ENCODE assay signal across 8 cellular contexts in the genomic region with DNA sequence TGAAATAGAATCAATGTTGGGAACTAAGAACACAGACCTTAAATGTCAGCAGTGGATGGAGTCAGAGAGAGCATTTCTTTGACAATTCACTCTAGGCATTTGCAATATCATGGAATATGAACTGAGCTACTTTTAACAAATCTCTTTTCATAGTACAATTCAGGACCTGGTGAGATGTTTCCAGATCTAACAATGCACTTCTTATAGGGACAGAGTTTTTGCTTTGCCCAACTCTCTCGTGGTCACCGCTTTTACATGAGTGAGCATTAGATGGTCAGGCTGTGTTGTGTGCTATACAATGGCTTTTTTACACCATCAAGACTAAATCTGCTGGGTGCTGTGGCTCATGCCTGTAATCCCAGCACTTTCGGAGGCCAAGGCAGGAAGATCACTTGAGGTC.
"Had no signal": no experiment of that assay in that cellular context is flagged by ENCODE, and none has a peak within 500 bp of the region (broad histone marks: within the 10 kb centered on the region; RNA-seq: fewer than 3 reads in every experiment).

No MANE protein-coding gene starts in this region.

- ATAC-seq: HepG2, K562 had no signal

- H3K4me3 ChIP-seq: K562 had no signal

- H3K27ac Mint-ChIP-seq: IgD-negative memory B cell had no signal

- DNase-seq: IMR-90, KBM-7, KG1 had no signal

- H3K27me3 Mint-ChIP-seq: IgD-negative memory B cell had no signal

- H3K27ac ChIP-seq: HL-60, KMS-11 had no signal

- H3K4me3 Mint-ChIP-seq: IgD-negative memory B cell had no signal
